21 cellular contexts compared by ENCODE assay signal in the genomic region with DNA sequence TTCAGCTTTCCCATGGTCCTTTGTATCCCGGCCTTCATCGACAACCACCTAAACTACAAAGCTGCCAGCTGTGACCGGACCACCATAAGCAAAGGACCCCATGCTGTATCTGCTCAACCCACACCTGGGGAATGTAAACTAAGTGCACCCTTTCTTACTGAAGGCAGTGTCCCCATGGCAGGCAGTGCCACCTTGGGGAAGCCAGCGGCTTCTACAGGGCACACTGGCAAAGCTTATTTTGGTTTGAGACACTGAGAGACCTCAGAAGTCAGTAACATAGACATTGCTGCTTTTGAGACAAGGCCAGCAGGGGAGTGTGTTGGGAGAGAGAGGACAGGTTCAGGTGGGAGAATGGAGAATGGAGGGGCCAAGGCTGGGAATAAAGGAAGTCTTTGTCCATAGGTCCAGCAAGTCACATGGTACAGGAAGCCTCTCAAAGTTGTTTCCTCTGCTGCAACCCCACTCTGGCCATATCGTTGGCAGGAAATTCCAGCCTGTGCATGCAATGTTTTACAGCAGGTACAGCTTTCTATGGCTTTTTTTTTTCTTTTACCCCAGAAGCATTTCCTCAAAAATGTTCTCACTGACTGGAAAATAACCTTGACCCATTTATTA.
DNase-seq lines count a peak whose midpoint lies in the region; ATAC-seq, FAIRE-seq and TF ChIP-seq lines count a peak whose summit lies in the region.
"Had no signal": no experiment of that assay in that cellular context is flagged by ENCODE, and none has a peak within 500 bp of the region (broad histone marks: within the 10 kb centered on the region; RNA-seq: fewer than 3 reads in every experiment).

No MANE protein-coding gene starts in this region.

- no peaks in the 10 kb centered on the region for H3K27me3 Mint-ChIP-seq in activated naive CD4-positive, alpha-beta T cell treated with anti-CD3 and anti-CD28 coated beads, Interleukin-2, amount 10 ng/mL, durations not matched to agents 7 days and 5 days
- H3K27me3 Mint-ChIP-seq: dendritic cell treated with granulocyte-macrophage colony-stimulating factor and Interleukin-4, amounts not matched to agents 40 ng/mL and 50 ng/mL, for 4 days had no signal

- FAIRE-seq in small intestine (lab: Jason Lieb, UNC) = no peak

- H3K27ac Mint-ChIP-seq in activated naive CD4-positive, alpha-beta T cell treated with anti-CD3 and anti-CD28 coated beads, Interleukin-2, amount 10 ng/mL, durations not matched to agents 7 days and 5 days = no peak overlapping the region
- H3K27ac Mint-ChIP-seq: activated CD4-positive, alpha-beta memory T cell treated with anti-CD3 and anti-CD28 coated beads, Interleukin-2, amount 10 ng/mL, durations not matched to agents 7 days and 5 days; activated naive CD4-positive, alpha-beta T cell treated with anti-CD3 and anti-CD28 coated beads for 36 hours; dendritic cell treated with granulocyte-macrophage colony-stimulating factor and Interleukin-4, amounts not matched to agents 40 ng/mL and 50 ng/mL, for 4 days had no signal

- peak overlapping the region; percentile 2 to 79 for H3K27ac ChIP-seq in small intestine (ENCODE audit: low read depth in 1 of 2, low read length in 1 of 2)
- no peak overlapping the region for H3K27ac ChIP-seq in thyroid gland
- H3K27ac ChIP-seq: gastrocnemius medialis, left ventricle myocardium inferior, RWPE1 had no signal

- intact Hi-C loops in thyroid gland (cut with DNase I) = no loop called here

- CTCF ChIA-PET in activated naive CD4-positive, alpha-beta T cell treated with anti-CD3 and anti-CD28 coated beads, Interleukin-2, amount 10 ng/mL, durations not matched to agents 7 days and 5 days (lab: Charles Lee) = no interaction called here

- H3K4me1 ChIP-seq in small intestine (ENCODE audit: control insufficient read depth in 2 of 2, insufficient read depth in 1 of 2, low read depth in 1 of 2, low read length in 1 of 2) (peaks cover 0 to 6% of the 10 kb centered on the region in 2 donors), thyroid gland (no peaks in the 10 kb centered on the region)
- H3K4me1 ChIP-seq: gastrocnemius medialis, left ventricle myocardium inferior had no signal

- DNase-seq in DMS153 (lab: John Stamatoyannopoulos, UW) (peak; percentile 47), DMS153 treated with DMSO at 0.1 percent for 48 hours (lab: John Stamatoyannopoulos, UW; ENCODE audit: unreplicated experiment) (no peak), SHP77 (lab: John Stamatoyannopoulos, UW) (peak; percentile 82 to 89), left lobe of liver (ENCODE audit: low spot score) (no peak), small intestine (no peak), UCSD-AML1 (lab: John Stamatoyannopoulos, UW; ENCODE audit: unreplicated experiment) (no peak), thyroid gland (no peak)
- no peak for DNase-seq in activated naive CD4-positive, alpha-beta T cell treated with anti-CD3 and anti-CD28 coated beads, Interleukin-2, amount 10 ng/mL, durations not matched to agents 7 days and 5 days
- DNase-seq: 8988T; activated CD4-positive, alpha-beta memory T cell treated with anti-CD3 and anti-CD28 coated beads, Interleukin-2, amount 10 ng/mL, durations not matched to agents 7 days and 5 days; activated naive CD4-positive, alpha-beta T cell treated with anti-CD3 and anti-CD28 coated beads for 36 hours; activated T-cell treated with anti-CD3 and anti-CD28 coated beads, Interleukin-2, amount 50 U/mL, for 1 hour; gastrocnemius medialis; left ventricle myocardium inferior; NCI-H1436; NCI-H2227 treated with DMSO at 0.1 percent for 48 hours; NK-92 treated with Interleukin-12 subunit alpha and Interleukin-12 subunit beta, amount 100 ng/mL, for 24 hours; posterior cingulate gyrus; stimulated activated CD4-positive, alpha-beta T cell treated with anti-CD3 and anti-CD28 coated beads, Interleukin-4, amount 100 ng/mL, for 1 hour had no signal

- peak; percentile 42 for ATAC-seq in left lobe of liver
- ATAC-seq: gastrocnemius medialis had no signal

- no peaks in the 10 kb centered on the region for H3K36me3 Mint-ChIP-seq in activated naive CD4-positive, alpha-beta T cell treated with anti-CD3 and anti-CD28 coated beads, Interleukin-2, amount 10 ng/mL, durations not matched to agents 7 days and 5 days

- H3K4me3 ChIP-seq in small intestine (ENCODE audit: low read depth in 1 of 2, low read length in 2 of 2) (no peak overlapping the region), thyroid gland (replicated peaks in 1 of 3) (no peak overlapping the region)
- H3K4me3 ChIP-seq: gastrocnemius medialis, left ventricle myocardium inferior had no signal

- no peaks in the 10 kb centered on the region for H3K9me3 Mint-ChIP-seq in activated naive CD4-positive, alpha-beta T cell treated with anti-CD3 and anti-CD28 coated beads, Interleukin-2, amount 10 ng/mL, durations not matched to agents 7 days and 5 days
- H3K9me3 Mint-ChIP-seq: activated CD4-positive, alpha-beta memory T cell treated with anti-CD3 and anti-CD28 coated beads, Interleukin-2, amount 10 ng/mL, durations not matched to agents 7 days and 5 days; activated naive CD4-positive, alpha-beta T cell treated with anti-CD3 and anti-CD28 coated beads for 36 hours; dendritic cell treated with granulocyte-macrophage colony-stimulating factor and Interleukin-4, amounts not matched to agents 40 ng/mL and 50 ng/mL, for 4 days had no signal

- H3K4me1 Mint-ChIP-seq in activated naive CD4-positive, alpha-beta T cell treated with anti-CD3 and anti-CD28 coated beads, Interleukin-2, amount 10 ng/mL, durations not matched to agents 7 days and 5 days = no peaks in the 10 kb centered on the region
- H3K4me1 Mint-ChIP-seq: activated CD4-positive, alpha-beta memory T cell treated with anti-CD3 and anti-CD28 coated beads, Interleukin-2, amount 10 ng/mL, durations not matched to agents 7 days and 5 days had no signal

- H3K27me3 ChIP-seq in small intestine (ENCODE audit: control insufficient read depth in 2 of 2, insufficient read depth in 2 of 2, low read length in 2 of 2) (no peaks in the 10 kb centered on the region), thyroid gland (no peaks in the 10 kb centered on the region)
- H3K27me3 ChIP-seq: gastrocnemius medialis had no signal

- no peak for TF ChIP-seq POLR2A in thyroid gland (IDR thresholded peaks at IDR 0.05)

- H3K36me3 ChIP-seq in small intestine (ENCODE audit: control insufficient read depth in 2 of 2, insufficient read depth in 2 of 2, low read length in 2 of 2) (no peaks in the 10 kb centered on the region), thyroid gland (no peaks in the 10 kb centered on the region)
- H3K36me3 ChIP-seq: gastrocnemius medialis, left ventricle myocardium inferior had no signal

- H3K9me3 ChIP-seq in small intestine (ENCODE audit: control insufficient read depth, low read depth) (no peaks in the 10 kb centered on the region), thyroid gland (no peaks in the 10 kb centered on the region)
- H3K9me3 ChIP-seq: gastrocnemius medialis, left ventricle myocardium inferior had no signal

- TF ChIP-seq CTCF in thyroid gland (IDR thresholded peaks at IDR 0.05) = no peak

- WGBS in small intestine, 3 donors = 67 to 77% (median 71%) methylated on average over 5 of the region's 5 CpGs
- 82 to 85% methylated on average over 5 of the region's 5 CpGs for WGBS in thyroid gland, 2 donors

- H3K4me3 Mint-ChIP-seq in activated naive CD4-positive, alpha-beta T cell treated with anti-CD3 and anti-CD28 coated beads, Interleukin-2, amount 10 ng/mL, durations not matched to agents 7 days and 5 days = no peak overlapping the region
- H3K4me3 Mint-ChIP-seq: activated CD4-positive, alpha-beta memory T cell treated with anti-CD3 and anti-CD28 coated beads, Interleukin-2, amount 10 ng/mL, durations not matched to agents 7 days and 5 days; activated naive CD4-positive, alpha-beta T cell treated with anti-CD3 and anti-CD28 coated beads for 36 hours; dendritic cell treated with granulocyte-macrophage colony-stimulating factor and Interleukin-4, amounts not matched to agents 40 ng/mL and 50 ng/mL, for 4 days had no signal

Comparison
In these comparisons a context has a peak if more than half of its experiments do, and no peak if none do; other contexts are left out.
1. DNase-seq: peak in DMS153 (single experiment) and SHP77 (2 of 2); none in DMS153 treated with DMSO at 0.1 percent for 48 hours (single experiment), left lobe of liver (single experiment), small intestine (single experiment), activated naive CD4-positive, alpha-beta T cell treated with anti-CD3 and anti-CD28 coated beads, Interleukin-2, amount 10 ng/mL, durations not matched to agents 7 days and 5 days (single experiment), UCSD-AML1 (single experiment) and thyroid gland (0 of 2).
2. H3K27ac ChIP-seq: peak in small intestine (2 of 2); none in thyroid gland (0 of 3).